In genomic region chr16:85718682-85719081, GRCh38 we compare ENCODE assay signal across 2 cellular contexts.
TF ChIP-seq lines count a peak whose summit lies in the region.

No MANE protein-coding gene starts in this region.

TF ChIP-seq in GM23338, 12 proteins besides CTCF, POLR2A, EP300 and RAD21 (continued from another document):
- no peak for TF ChIP-seq ZNF462 (CRISPR knock-in tag; IDR thresholded peaks at IDR 0.05)
- TF ChIP-seq ZNF331 (CRISPR knock-in tag; IDR thresholded peaks at IDR 0.05; ENCODE audit: low read depth) = no peak
- TF ChIP-seq NANOG (IDR thresholded peaks at IDR 0.05; ENCODE audit: borderline replicate concordance) = no peak
- no peak for TF ChIP-seq ZNF114 (CRISPR knock-in tag; IDR thresholded peaks at IDR 0.05)
- TF ChIP-seq REST (IDR thresholded peaks at IDR 0.05; ENCODE audit: unreplicated experiment) = no peak
- no peak for TF ChIP-seq STAT1 (IDR thresholded peaks at IDR 0.05; ENCODE audit: unreplicated experiment)
- no peak for TF ChIP-seq POLR2AphosphoS5 (IDR thresholded peaks at IDR 0.05; ENCODE audit: low read depth)
TF ChIP-seq in GM23338: peak in this region for 0.

TF ChIP-seq in liver, 16 proteins besides CTCF, POLR2A, EP300 and RAD21 (continued from another document):
- TF ChIP-seq REST (IDR thresholded peaks at IDR 0.05) (no peak), FOXA2 (IDR thresholded peaks at IDR 0.05) (no peak), HNF4G (IDR thresholded peaks at IDR 0.05) (no peak), MAX (IDR thresholded peaks at IDR 0.05) (no peak)
TF ChIP-seq in liver: peak in this region for 0.
